Comparison of ENCODE assay signal across 1 cellular context in genomic region chr17:67993153-67993997, GRCh38.
TF ChIP-seq lines count a peak whose summit lies in the region.

No MANE protein-coding gene starts in this region.

TF ChIP-seq in HepG2, 621 proteins besides CTCF, POLR2A, EP300 and RAD21 (continued from another document and continues in another):
- TF ChIP-seq, protein P1, sequence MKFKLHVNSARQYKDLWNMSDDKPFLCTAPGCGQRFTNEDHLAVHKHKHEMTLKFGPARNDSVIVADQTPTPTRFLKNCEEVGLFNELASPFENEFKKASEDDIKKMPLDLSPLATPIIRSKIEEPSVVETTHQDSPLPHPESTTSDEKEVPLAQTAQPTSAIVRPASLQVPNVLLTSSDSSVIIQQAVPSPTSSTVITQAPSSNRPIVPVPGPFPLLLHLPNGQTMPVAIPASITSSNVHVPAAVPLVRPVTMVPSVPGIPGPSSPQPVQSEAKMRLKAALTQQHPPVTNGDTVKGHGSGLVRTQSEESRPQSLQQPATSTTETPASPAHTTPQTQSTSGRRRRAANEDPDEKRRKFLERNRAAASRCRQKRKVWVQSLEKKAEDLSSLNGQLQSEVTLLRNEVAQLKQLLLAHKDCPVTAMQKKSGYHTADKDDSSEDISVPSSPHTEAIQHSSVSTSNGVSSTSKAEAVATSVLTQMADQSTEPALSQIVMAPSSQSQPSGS (CRISPR knock-in tag; IDR thresholded peaks at IDR 0.05) = no peak
- TF ChIP-seq RXRA (CRISPR knock-in tag; IDR thresholded peaks at IDR 0.05) (no peak), JUND (CRISPR knock-in tag; IDR thresholded peaks at IDR 0.05) (no peak), ZNF800 (CRISPR knock-in tag; IDR thresholded peaks at IDR 0.05) (peak; percentile 55; the same call in 1 of the 2 replicates), RNF219 (CRISPR knock-in tag; IDR thresholded peaks at IDR 0.05) (no peak), SKI (IDR thresholded peaks at IDR 0.05; ENCODE audit: partially characterized antibody) (peak; percentile 21), ARID2 (CRISPR knock-in tag; IDR thresholded peaks at IDR 0.05; ENCODE audit: borderline replicate concordance) (no peak), SRY (CRISPR knock-in tag; IDR thresholded peaks at IDR 0.05) (no peak; the same call in 1 of the 2 replicates), ZNF766 (CRISPR knock-in tag; IDR thresholded peaks at IDR 0.05; ENCODE audit: borderline replicate concordance) (no peak), ZNF567 (CRISPR knock-in tag; IDR thresholded peaks at IDR 0.05; ENCODE audit: borderline replicate concordance) (no peak), HOXA5 (CRISPR knock-in tag; IDR thresholded peaks at IDR 0.05) (peak; percentile 64; the same call in 1 of the 2 replicates), ZNF24 (IDR thresholded peaks at IDR 0.05) (no peak), ZNF547 (CRISPR knock-in tag; IDR thresholded peaks at IDR 0.05) (peak; percentile 48; the same call in 1 of the 2 replicates), SAP130 (CRISPR knock-in tag; IDR thresholded peaks at IDR 0.05; ENCODE audit: low read depth) (0 out of 2 replicates have a peak, but pooled peaks have one; percentile 36), ZBTB34 (CRISPR knock-in tag; IDR thresholded peaks at IDR 0.05) (no peak), POLR2AphosphoS2 (IDR thresholded peaks at IDR 0.05; ENCODE audit: low read depth, low read length) (no peak), ZMYM3 (CRISPR knock-in tag; IDR thresholded peaks at IDR 0.05) (no peak)
- TF ChIP-seq, protein P2, sequence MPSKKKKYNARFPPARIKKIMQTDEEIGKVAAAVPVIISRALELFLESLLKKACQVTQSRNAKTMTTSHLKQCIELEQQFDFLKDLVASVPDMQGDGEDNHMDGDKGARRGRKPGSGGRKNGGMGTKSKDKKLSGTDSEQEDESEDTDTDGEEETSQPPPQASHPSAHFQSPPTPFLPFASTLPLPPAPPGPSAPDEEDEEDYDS (CRISPR knock-in tag; IDR thresholded peaks at IDR 0.05) = no peak
- TF ChIP-seq, protein P3, sequence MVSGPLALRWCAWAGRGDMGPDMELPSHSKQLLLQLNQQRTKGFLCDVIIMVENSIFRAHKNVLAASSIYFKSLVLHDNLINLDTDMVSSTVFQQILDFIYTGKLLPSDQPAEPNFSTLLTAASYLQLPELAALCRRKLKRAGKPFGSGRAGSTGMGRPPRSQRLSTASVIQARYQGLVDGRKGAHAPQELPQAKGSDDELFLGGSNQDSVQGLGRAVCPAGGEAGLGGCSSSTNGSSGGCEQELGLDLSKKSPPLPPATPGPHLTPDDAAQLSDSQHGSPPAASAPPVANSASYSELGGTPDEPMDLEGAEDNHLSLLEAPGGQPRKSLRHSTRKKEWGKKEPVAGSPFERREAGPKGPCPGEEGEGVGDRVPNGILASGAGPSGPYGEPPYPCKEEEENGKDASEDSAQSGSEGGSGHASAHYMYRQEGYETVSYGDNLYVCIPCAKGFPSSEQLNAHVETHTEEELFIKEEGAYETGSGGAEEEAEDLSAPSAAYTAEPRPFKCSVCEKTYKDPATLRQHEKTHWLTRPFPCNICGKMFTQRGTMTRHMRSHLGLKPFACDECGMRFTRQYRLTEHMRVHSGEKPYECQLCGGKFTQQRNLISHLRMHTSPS (CRISPR knock-in tag; IDR thresholded peaks at IDR 0.05; ENCODE audit: low read depth) = 0 out of 2 replicates have a peak, but pooled peaks have one; percentile 41
- TF ChIP-seq, protein P4, sequence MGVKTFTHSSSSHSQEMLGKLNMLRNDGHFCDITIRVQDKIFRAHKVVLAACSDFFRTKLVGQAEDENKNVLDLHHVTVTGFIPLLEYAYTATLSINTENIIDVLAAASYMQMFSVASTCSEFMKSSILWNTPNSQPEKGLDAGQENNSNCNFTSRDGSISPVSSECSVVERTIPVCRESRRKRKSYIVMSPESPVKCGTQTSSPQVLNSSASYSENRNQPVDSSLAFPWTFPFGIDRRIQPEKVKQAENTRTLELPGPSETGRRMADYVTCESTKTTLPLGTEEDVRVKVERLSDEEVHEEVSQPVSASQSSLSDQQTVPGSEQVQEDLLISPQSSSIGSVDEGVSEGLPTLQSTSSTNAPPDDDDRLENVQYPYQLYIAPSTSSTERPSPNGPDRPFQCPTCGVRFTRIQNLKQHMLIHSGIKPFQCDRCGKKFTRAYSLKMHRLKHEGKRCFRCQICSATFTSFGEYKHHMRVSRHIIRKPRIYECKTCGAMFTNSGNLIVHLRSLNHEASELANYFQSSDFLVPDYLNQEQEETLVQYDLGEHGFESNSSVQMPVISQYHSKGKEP (CRISPR knock-in tag; IDR thresholded peaks at IDR 0.05) = no peak
- TF ChIP-seq, protein P5, sequence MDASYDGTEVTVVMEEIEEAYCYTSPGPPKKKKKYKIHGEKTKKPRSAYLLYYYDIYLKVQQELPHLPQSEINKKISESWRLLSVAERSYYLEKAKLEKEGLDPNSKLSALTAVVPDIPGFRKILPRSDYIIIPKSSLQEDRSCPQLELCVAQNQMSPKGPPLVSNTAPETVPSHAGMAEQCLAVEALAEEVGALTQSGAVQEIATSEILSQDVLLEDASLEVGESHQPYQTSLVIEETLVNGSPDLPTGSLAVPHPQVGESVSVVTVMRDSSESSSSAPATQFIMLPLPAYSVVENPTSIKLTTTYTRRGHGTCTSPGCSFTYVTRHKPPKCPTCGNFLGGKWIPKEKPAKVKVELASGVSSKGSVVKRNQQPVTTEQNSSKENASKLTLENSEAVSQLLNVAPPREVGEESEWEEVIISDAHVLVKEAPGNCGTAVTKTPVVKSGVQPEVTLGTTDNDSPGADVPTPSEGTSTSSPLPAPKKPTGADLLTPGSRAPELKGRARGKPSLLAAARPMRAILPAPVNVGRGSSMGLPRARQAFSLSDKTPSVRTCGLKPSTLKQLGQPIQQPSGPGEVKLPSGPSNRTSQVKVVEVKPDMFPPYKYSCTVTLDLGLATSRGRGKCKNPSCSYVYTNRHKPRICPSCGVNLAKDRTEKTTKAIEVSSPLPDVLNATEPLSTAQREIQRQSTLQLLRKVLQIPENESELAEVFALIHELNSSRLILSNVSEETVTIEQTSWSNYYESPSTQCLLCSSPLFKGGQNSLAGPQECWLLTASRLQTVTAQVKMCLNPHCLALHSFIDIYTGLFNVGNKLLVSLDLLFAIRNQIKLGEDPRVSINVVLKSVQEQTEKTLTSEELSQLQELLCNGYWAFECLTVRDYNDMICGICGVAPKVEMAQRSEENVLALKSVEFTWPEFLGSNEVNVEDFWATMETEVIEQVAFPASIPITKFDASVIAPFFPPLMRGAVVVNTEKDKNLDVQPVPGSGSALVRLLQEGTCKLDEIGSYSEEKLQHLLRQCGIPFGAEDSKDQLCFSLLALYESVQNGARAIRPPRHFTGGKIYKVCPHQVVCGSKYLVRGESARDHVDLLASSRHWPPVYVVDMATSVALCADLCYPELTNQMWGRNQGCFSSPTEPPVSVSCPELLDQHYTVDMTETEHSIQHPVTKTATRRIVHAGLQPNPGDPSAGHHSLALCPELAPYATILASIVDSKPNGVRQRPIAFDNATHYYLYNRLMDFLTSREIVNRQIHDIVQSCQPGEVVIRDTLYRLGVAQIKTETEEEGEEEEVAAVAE (CRISPR knock-in tag; IDR thresholded peaks at IDR 0.05; ENCODE audit: borderline replicate concordance) = no peak
- TF ChIP-seq, protein P6, sequence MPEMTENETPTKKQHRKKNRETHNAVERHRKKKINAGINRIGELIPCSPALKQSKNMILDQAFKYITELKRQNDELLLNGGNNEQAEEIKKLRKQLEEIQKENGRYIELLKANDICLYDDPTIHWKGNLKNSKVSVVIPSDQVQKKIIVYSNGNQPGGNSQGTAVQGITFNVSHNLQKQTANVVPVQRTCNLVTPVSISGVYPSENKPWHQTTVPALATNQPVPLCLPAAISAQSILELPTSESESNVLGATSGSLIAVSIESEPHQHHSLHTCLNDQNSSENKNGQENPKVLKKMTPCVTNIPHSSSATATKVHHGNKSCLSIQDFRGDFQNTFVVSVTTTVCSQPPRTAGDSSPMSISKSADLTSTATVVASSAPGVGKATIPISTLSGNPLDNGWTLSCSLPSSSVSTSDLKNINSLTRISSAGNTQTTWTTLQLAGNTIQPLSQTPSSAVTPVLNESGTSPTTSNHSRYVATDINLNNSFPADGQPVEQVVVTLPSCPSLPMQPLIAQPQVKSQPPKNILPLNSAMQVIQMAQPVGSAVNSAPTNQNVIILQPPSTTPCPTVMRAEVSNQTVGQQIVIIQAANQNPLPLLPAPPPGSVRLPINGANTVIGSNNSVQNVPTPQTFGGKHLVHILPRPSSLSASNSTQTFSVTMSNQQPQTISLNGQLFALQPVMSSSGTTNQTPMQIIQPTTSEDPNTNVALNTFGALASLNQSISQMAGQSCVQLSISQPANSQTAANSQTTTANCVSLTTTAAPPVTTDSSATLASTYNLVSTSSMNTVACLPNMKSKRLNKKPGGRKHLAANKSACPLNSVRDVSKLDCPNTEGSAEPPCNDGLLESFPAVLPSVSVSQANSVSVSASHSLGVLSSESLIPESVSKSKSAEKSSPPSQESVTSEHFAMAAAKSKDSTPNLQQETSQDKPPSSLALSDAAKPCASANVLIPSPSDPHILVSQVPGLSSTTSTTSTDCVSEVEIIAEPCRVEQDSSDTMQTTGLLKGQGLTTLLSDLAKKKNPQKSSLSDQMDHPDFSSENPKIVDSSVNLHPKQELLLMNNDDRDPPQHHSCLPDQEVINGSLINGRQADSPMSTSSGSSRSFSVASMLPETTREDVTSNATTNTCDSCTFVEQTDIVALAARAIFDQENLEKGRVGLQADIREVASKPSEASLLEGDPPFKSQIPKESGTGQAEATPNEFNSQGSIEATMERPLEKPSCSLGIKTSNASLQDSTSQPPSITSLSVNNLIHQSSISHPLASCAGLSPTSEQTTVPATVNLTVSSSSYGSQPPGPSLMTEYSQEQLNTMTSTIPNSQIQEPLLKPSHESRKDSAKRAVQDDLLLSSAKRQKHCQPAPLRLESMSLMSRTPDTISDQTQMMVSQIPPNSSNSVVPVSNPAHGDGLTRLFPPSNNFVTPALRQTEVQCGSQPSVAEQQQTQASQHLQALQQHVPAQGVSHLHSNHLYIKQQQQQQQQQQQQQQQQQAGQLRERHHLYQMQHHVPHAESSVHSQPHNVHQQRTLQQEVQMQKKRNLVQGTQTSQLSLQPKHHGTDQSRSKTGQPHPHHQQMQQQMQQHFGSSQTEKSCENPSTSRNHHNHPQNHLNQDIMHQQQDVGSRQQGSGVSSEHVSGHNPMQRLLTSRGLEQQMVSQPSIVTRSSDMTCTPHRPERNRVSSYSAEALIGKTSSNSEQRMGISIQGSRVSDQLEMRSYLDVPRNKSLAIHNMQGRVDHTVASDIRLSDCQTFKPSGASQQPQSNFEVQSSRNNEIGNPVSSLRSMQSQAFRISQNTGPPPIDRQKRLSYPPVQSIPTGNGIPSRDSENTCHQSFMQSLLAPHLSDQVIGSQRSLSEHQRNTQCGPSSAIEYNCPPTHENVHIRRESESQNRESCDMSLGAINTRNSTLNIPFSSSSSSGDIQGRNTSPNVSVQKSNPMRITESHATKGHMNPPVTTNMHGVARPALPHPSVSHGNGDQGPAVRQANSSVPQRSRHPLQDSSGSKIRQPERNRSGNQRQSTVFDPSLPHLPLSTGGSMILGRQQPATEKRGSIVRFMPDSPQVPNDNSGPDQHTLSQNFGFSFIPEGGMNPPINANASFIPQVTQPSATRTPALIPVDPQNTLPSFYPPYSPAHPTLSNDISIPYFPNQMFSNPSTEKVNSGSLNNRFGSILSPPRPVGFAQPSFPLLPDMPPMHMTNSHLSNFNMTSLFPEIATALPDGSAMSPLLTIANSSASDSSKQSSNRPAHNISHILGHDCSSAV (CRISPR knock-in tag; IDR thresholded peaks at IDR 0.05; ENCODE audit: borderline replicate concordance) = no peak
